In the genomic region with DNA sequence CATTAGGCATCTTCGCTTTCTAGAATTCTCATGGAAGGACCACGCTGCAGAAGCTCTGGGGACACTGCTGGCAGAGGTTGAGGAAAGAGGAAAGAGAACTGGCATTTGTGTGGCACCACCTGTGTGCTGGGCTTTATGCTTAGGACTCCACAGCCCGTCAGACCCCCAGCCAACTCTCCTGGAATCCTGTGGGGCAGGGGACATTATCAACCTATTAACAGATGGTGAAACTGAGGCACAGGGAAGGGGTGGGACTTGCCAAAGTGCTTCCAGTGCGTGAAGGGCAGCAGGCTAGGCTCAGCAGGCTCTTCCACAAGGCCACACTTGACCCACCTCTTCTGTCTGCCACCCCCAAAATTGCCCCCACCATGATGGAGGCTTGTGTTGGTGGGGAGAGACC, we compare ENCODE assay signal across 15 cellular contexts. TPM values are rescaled to one million over a fixed set of nuclear protein-coding genes. Genes with fewer than 3 reads are reported as not detected.
DNase-seq lines count a peak whose midpoint lies in the region; ATAC-seq, FAIRE-seq and TF ChIP-seq lines count a peak whose summit lies in the region.
"Had no signal": no experiment of that assay in that cellular context is flagged by ENCODE, and none has a peak within 500 bp of the region (broad histone marks: within the 10 kb centered on the region; RNA-seq: fewer than 3 reads in every experiment).

No MANE protein-coding gene starts in this region.

- peak overlapping the region in 1 of 5 experiments; percentile 20 for H3K4me3 Mint-ChIP-seq in brain
- H3K4me3 Mint-ChIP-seq: memory B cell had no signal

- no peak for ATAC-seq in gastrocnemius medialis
- no peak for ATAC-seq in HG03025 (IDR thresholded peaks at IDR 0.05; ENCODE audit: low FRiP score, unreplicated experiment)
- ATAC-seq: activated naive CD4-positive, alpha-beta T cell treated with anti-CD3 and anti-CD28 coated beads, Interleukin-2, amount 50 U/mL, for 72 hours had no signal

- H3K4me2 ChIP-seq in GM23248 (ENCODE audit: unreplicated experiment): peak overlapping the region; percentile 79

- H3K27me3 ChIP-seq in GM23248 (replicated peaks; ENCODE audit: insufficient read depth): no peaks in the 10 kb centered on the region
- no peaks in the 10 kb centered on the region for H3K27me3 ChIP-seq in layer of hippocampus (ENCODE audit: control insufficient read depth, insufficient read depth, low read length)
- no peaks in the 10 kb centered on the region for H3K27me3 ChIP-seq in gastrocnemius medialis
- H3K27me3 ChIP-seq: sigmoid colon had no signal

- H3K27ac ChIP-seq in GM23248 (peak overlapping the region; percentile 99), layer of hippocampus (ENCODE audit: low read depth, low read length) (peak overlapping the region; percentile 86), gastrocnemius medialis (peak overlapping the region; percentile 80 to 87 (median 84))
- H3K27ac ChIP-seq: sigmoid colon had no signal

- H3K4me3 ChIP-seq in GM23248 (peak overlapping the region; percentile 53), gastrocnemius medialis (no peak overlapping the region)

- no peaks in the 10 kb centered on the region for H3K9me3 ChIP-seq in GM23248 (ENCODE audit: low read depth)
- H3K9me3 ChIP-seq in gastrocnemius medialis: no peaks in the 10 kb centered on the region
- H3K9me3 ChIP-seq: sigmoid colon had no signal

- H3K9me3 Mint-ChIP-seq in brain: peaks cover 0 to 5% (median 0%) of the 10 kb centered on the region in 5 experiments
- H3K9me3 Mint-ChIP-seq: activated naive CD4-positive, alpha-beta T cell treated with anti-CD3 and anti-CD28 coated beads, Interleukin-2, amount 50 U/mL, for 72 hours; memory B cell had no signal

- no peak for TF ChIP-seq CTCF in brain (conservative IDR thresholded peaks at IDR 0.05)
- no peak for TF ChIP-seq CTCF in gastrocnemius medialis (IDR thresholded peaks at IDR 0.05 in 4 of 5, conservative IDR thresholded peaks at IDR 0.05 in 1 of 5)

- no peaks in the 10 kb centered on the region; the same call in 1 of the 2 replicates for H3K36me3 ChIP-seq in GM23248 (ENCODE audit: low read depth)
- H3K36me3 ChIP-seq in gastrocnemius medialis: peaks cover 0 to 7% of the 10 kb centered on the region in 2 donors

- peaks cover 8% of the 10 kb centered on the region for H3K27me3 Mint-ChIP-seq in brain

- DNase-seq in GM23248: no peak
- DNase-seq in gastrocnemius medialis: no peak
- no peak for DNase-seq in activated effector memory CD4-positive, alpha-beta T cell treated with Interleukin-2 at 50 U/mL for 16 hours
- DNase-seq in hippocampal formation (lab: John Stamatoyannopoulos, UW): no peak
- DNase-seq in GM12892 (ENCODE audit: insufficient read length): no peak
- DNase-seq: NCI-H1436 treated with DMSO at 0.1 percent for 48 hours, NCI-H774, SIG-M5 had no signal

- peaks cover 68% of the 10 kb centered on the region for H3K4me1 ChIP-seq in GM23248 (ENCODE audit: insufficient read depth)
- peaks cover 28 to 44% of the 10 kb centered on the region in 2 donors for H3K4me1 ChIP-seq in gastrocnemius medialis

- in situ Hi-C loops in GM23248 (cut with MboI) (no loop called here), gastrocnemius medialis (cut with MboI; ENCODE audit: low sequenced_read_pairs in 4 of 4) (no loop called here)

- H3K27ac Mint-ChIP-seq in brain: peak overlapping the region in 3 of 5 experiments; percentile 93 to 98 (median 95)
- H3K27ac Mint-ChIP-seq: memory B cell had no signal

- peak overlapping the region; percentile 90 for H3K9ac ChIP-seq in GM23248

- 38 to 52% methylated on average over 4 of the region's 4 CpGs for WGBS in GM23248 (ENCODE audit: low coverage in 1 of 2, low lambda C conversion rate in 2 of 2, missing lambda C conversion rate in 2 of 2), 2 experiments

- no peak overlapping the region for H2AFZ ChIP-seq in GM23248

- TF ChIP-seq POLR2A in gastrocnemius medialis (IDR thresholded peaks at IDR 0.05) (no peak), GM12892 (IDR thresholded peaks at IDR 0.05; ENCODE audit: low read depth, low read length) (no peak)

- no peaks in the 10 kb centered on the region for H4K20me1 ChIP-seq in GM23248 (ENCODE audit: insufficient read depth)

- peaks cover 54% of the 10 kb centered on the region for H3K79me2 ChIP-seq in GM23248 (ENCODE audit: insufficient read depth)

- H3F3A ChIP-seq in GM23248 (ENCODE audit: insufficient read depth): peaks cover 41% of the 10 kb centered on the region

- no peaks in the 10 kb centered on the region for H3K9me2 ChIP-seq in GM23248 (ENCODE audit: insufficient read depth)

- no peaks in the 10 kb centered on the region for H3K36me3 Mint-ChIP-seq in brain
- H3K36me3 Mint-ChIP-seq: activated naive CD4-positive, alpha-beta T cell treated with anti-CD3 and anti-CD28 coated beads, Interleukin-2, amount 50 U/mL, for 72 hours had no signal

- peaks cover 81% of the 10 kb centered on the region for H3K4me1 Mint-ChIP-seq in brain

- FAIRE-seq in GM12892 (lab: Jason Lieb, UNC): no peak
- FAIRE-seq: frontal cortex had no signal

- intact Hi-C loops in gastrocnemius medialis (cut with DNase I; ENCODE audit: low total_unique reads): loop anchor here (1.0 to 5.0 kb wide), 3 partner anchors 28 to 131 kb away; a partner anchor contains a TSS

RNA-seq across cellular contexts. Expression of a gene that starts 46.8 kb away (rescaled TPM):
- total RNA-seq in GM23248 (2014; rRNA removed; shearing (Covaris generic)): 30.3 and 34.0 TPM in 2 replicates
- polyA plus RNA-seq in GM23248 (2016; fragmentation: Nextera tagmentation; extraction: Ambion mirVana) (29.3 and 30.4 TPM in 2 replicates), brain (ENCODE audit: insufficient read depth, low read depth, low replicate concordance) (38.1 TPM)
- total RNA-seq in gastrocnemius medialis: 100 to 1,000 TPM in 1 of 4 donors, 10 to 100 TPM in 3; 59.6 to 122 (median 84.5) TPM
- 0.32 TPM for polyA plus RNA-seq in GM12892 (2012; ENCODE audit: missing spikeins)

RNA-seq across cellular contexts. Expression of a gene that starts 51.4 kb away (rescaled TPM):
- 18.7 and 24.6 TPM in 2 replicates for total RNA-seq in GM23248 (2014; rRNA removed; shearing (Covaris generic))
- polyA plus RNA-seq in GM23248 (2016; fragmentation: Nextera tagmentation; extraction: Ambion mirVana) (45.5 and 50.8 TPM in 2 replicates), brain (ENCODE audit: insufficient read depth, low read depth, low replicate concordance) (142 TPM)
- 10 to 100 TPM; 39.1 to 82.1 (median 67.9) TPM for total RNA-seq in gastrocnemius medialis
- 71.2 TPM for polyA plus RNA-seq in GM12892 (2012; ENCODE audit: missing spikeins)
